ENCODE assay signal across 2 cellular contexts in genomic region chr12:19648173-19648572, GRCh38.
TF ChIP-seq lines count a peak whose summit lies in the region.

No MANE protein-coding gene starts in this region.

TF ChIP-seq in IMR-90, 13 proteins besides CTCF, POLR2A, EP300 and RAD21 (continued from another document):
- TF ChIP-seq NFE2L2 (IDR thresholded peaks at IDR 0.05; ENCODE audit: low read depth, low read length), result no peak
- no peak for TF ChIP-seq RCOR1 (IDR thresholded peaks at IDR 0.05; ENCODE audit: insufficient replicate concordance, low read length)
- no peak for TF ChIP-seq BHLHE40 (IDR thresholded peaks at IDR 0.05; ENCODE audit: low read depth, low read length)
- TF ChIP-seq, protein P1, sequence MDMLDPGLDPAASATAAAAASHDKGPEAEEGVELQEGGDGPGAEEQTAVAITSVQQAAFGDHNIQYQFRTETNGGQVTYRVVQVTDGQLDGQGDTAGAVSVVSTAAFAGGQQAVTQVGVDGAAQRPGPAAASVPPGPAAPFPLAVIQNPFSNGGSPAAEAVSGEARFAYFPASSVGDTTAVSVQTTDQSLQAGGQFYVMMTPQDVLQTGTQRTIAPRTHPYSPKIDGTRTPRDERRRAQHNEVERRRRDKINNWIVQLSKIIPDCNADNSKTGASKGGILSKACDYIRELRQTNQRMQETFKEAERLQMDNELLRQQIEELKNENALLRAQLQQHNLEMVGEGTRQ (IDR thresholded peaks at IDR 0.05; ENCODE audit: low read depth, low read length), result no peak
- no peak for TF ChIP-seq ELK1 (IDR thresholded peaks at IDR 0.05; ENCODE audit: borderline replicate concordance, low read depth, low read length)
- no peak for TF ChIP-seq MXI1 (IDR thresholded peaks at IDR 0.05; ENCODE audit: borderline replicate concordance, low read depth, low read length)
- TF ChIP-seq CHD1 (IDR thresholded peaks at IDR 0.05; ENCODE audit: low read depth, low read length), result no peak
- no peak for TF ChIP-seq FOS (IDR thresholded peaks at IDR 0.05; ENCODE audit: low read depth, low read length)
- TF ChIP-seq RFX5 (IDR thresholded peaks at IDR 0.05; ENCODE audit: low read depth, low read length), result no peak
- no peak for TF ChIP-seq MAFK (IDR thresholded peaks at IDR 0.05; ENCODE audit: low read depth, low read length)

TF ChIP-seq in endothelial cell of umbilical vein, 7 proteins besides CTCF, POLR2A, EP300 and RAD21 (continued from another document):
- TF ChIP-seq, protein P2, sequence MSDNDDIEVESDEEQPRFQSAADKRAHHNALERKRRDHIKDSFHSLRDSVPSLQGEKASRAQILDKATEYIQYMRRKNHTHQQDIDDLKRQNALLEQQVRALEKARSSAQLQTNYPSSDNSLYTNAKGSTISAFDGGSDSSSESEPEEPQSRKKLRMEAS (IDR thresholded peaks at IDR 0.05; ENCODE audit: insufficient read depth, insufficient read length), result no peak
- TF ChIP-seq EZH2 (IDR thresholded peaks at IDR 0.05; ENCODE audit: borderline replicate concordance, low read depth, low read length, severe bottlenecking), result no peak
- no peak for TF ChIP-seq POLR2AphosphoS5 (IDR thresholded peaks at IDR 0.05; ENCODE audit: insufficient read depth, low read depth, low read length)
- no peak for TF ChIP-seq GATA2 (IDR thresholded peaks at IDR 0.05; ENCODE audit: insufficient read depth, insufficient read length, low read depth, low read length)
- no peak for TF ChIP-seq FOS (IDR thresholded peaks at IDR 0.05; ENCODE audit: borderline replicate concordance, insufficient read depth, low read length)
TF ChIP-seq in endothelial cell of umbilical vein: peak in this region for 0.
